1 cellular context compared by ENCODE assay signal in genomic region chr4:177391953-177392352, GRCh38.
TF ChIP-seq lines count a peak whose summit lies in the region.

No MANE protein-coding gene starts in this region.

TF ChIP-seq in liver, 16 proteins besides CTCF, POLR2A, EP300 and RAD21:
- TF ChIP-seq HNF4A (conservative IDR thresholded peaks at IDR 0.05) (peak; percentile 37 to 47), FOXA2 (IDR thresholded peaks at IDR 0.05) (peak; percentile 65), YY1 (IDR thresholded peaks at IDR 0.05) (peak; percentile 33), SP1 (IDR thresholded peaks at IDR 0.05) (peak; percentile 61), ZBTB33 (IDR thresholded peaks at IDR 0.05) (peak; percentile 62), REST (IDR thresholded peaks at IDR 0.05) (peak; percentile 25), RXRA (IDR thresholded peaks at IDR 0.05) (peak in 1 of 2 donors; percentile 44), GABPA (IDR thresholded peaks at IDR 0.05 in 1 of 2, conservative IDR thresholded peaks at IDR 0.05 in 1 of 2) (no peak), MAX (IDR thresholded peaks at IDR 0.05) (peak; percentile 62), NR2F2 (IDR thresholded peaks at IDR 0.05) (no peak), JUND (IDR thresholded peaks at IDR 0.05) (peak; percentile 20 to 44), ATF3 (IDR thresholded peaks at IDR 0.05) (no peak)
TF ChIP-seq in liver: peak in this region for 9.
